Comparison of ENCODE assay signal across 18 cellular contexts in genomic region chr14:89258728-89259273, GRCh38.
DNase-seq lines count a peak whose midpoint lies in the region; ATAC-seq and TF ChIP-seq lines count a peak whose summit lies in the region.
"Had no signal": no experiment of that assay in that cellular context is flagged by ENCODE, and none has a peak within 500 bp of the region (broad histone marks: within the 10 kb centered on the region; RNA-seq: fewer than 3 reads in every experiment).

No MANE protein-coding gene starts in this region.

- H3K27ac Mint-ChIP-seq in activated T-cell treated with anti-CD3 and anti-CD28 coated beads, Interleukin-2, amount 50 U/mL, for 72 hours: peak overlapping the region; percentile 19
- H3K27ac Mint-ChIP-seq in IgD-negative memory B cell: peak overlapping the region in 2 of 3 donors; percentile 45 to 53
- peak overlapping the region in 7 of 10 donors; percentile 5 to 56 (median 33) for H3K27ac Mint-ChIP-seq in naive thymus-derived CD8-positive, alpha-beta T cell
- H3K27ac Mint-ChIP-seq: T-helper 1 cell treated with Interleukin-12 subunit alpha and Interleukin-12 subunit beta and Interleukin-4 antibody, amounts not matched to agents 30 μg/mL and 1 μg/mL, for 36 hours had no signal

- peak in 1 of 2 donors; percentile 33 for ATAC-seq in activated T-cell treated with anti-CD3 and anti-CD28 coated beads, Interleukin-2, amount 50 U/mL, for 72 hours (replicated peaks in 1 of 2)
- ATAC-seq in GM21381 (IDR thresholded peaks at IDR 0.05; ENCODE audit: unreplicated experiment): peak; percentile 60
- no peak for ATAC-seq in naive thymus-derived CD8-positive, alpha-beta T cell
- ATAC-seq in HG02623 (IDR thresholded peaks at IDR 0.05; ENCODE audit: unreplicated experiment): no peak
- ATAC-seq in gastrocnemius medialis: no peak
- ATAC-seq: foreskin keratinocyte, left ventricle myocardium superior had no signal

- no peaks in the 10 kb centered on the region for H3K9me3 ChIP-seq in gastrocnemius medialis
- H3K9me3 ChIP-seq: prostate gland had no signal

- no peaks in the 10 kb centered on the region for H3K36me3 ChIP-seq in gastrocnemius medialis
- H3K36me3 ChIP-seq: prostate gland had no signal

- intact Hi-C loops in gastrocnemius medialis (cut with DNase I; ENCODE audit: low total_unique reads): loop anchor here (10.0 kb wide), 1 partner anchor 214 kb away; no protein-coding TSS in a partner anchor

- TF ChIP-seq POLR2A in gastrocnemius medialis (IDR thresholded peaks at IDR 0.05): no peak

- H3K4me3 ChIP-seq in gastrocnemius medialis: no peak overlapping the region
- H3K4me3 ChIP-seq: prostate gland had no signal

- H3K4me3 Mint-ChIP-seq in activated T-cell treated with anti-CD3 and anti-CD28 coated beads, Interleukin-2, amount 50 U/mL, for 72 hours: no peak overlapping the region
- no peak overlapping the region for H3K4me3 Mint-ChIP-seq in IgD-negative memory B cell
- no peak overlapping the region for H3K4me3 Mint-ChIP-seq in naive thymus-derived CD8-positive, alpha-beta T cell
- H3K4me3 Mint-ChIP-seq: T-helper 1 cell treated with Interleukin-12 subunit alpha and Interleukin-12 subunit beta and Interleukin-4 antibody, amounts not matched to agents 30 μg/mL and 1 μg/mL, for 36 hours had no signal

- DNase-seq in activated T-cell treated with anti-CD3 and anti-CD28 coated beads, Interleukin-2, amount 50 U/mL, for 72 hours: no peak
- no peak for DNase-seq in activated T-cell treated with anti-CD3 and anti-CD28 coated beads for 4 hours
- no peak for DNase-seq in naive thymus-derived CD8-positive, alpha-beta T cell
- DNase-seq in HCEC 1CT: no peak
- no peak for DNase-seq in gastrocnemius medialis
- DNase-seq: activated CD4-positive, CD25-positive, alpha-beta regulatory T cell treated with anti-CD3 and anti-CD28 coated beads, Interleukin-2, amount 50 U/mL, for 72 hours; amygdala; CD8-positive, alpha-beta memory T cell; foreskin keratinocyte; left ventricle myocardium superior; NCI-H1417; Right ventricle myocardium superior; stimulated activated naive CD4-positive, alpha-beta T cell treated with Interleukin-2 at 50 U/mL for 16 hours had no signal

- peaks cover 2 to 17% of the 10 kb centered on the region in 2 donors for H3K36me3 Mint-ChIP-seq in activated T-cell treated with anti-CD3 and anti-CD28 coated beads, Interleukin-2, amount 50 U/mL, for 72 hours (ENCODE audit: insufficient read depth in 2 of 2)
- peaks cover 4% of the 10 kb centered on the region for H3K36me3 Mint-ChIP-seq in IgD-negative memory B cell
- H3K36me3 Mint-ChIP-seq in naive thymus-derived CD8-positive, alpha-beta T cell: peaks cover 0 to 25% (median 10%) of the 10 kb centered on the region in 3 donors

- no peaks in the 10 kb centered on the region for H3K27me3 Mint-ChIP-seq in activated T-cell treated with anti-CD3 and anti-CD28 coated beads, Interleukin-2, amount 50 U/mL, for 72 hours (ENCODE audit: low read depth)
- no peaks in the 10 kb centered on the region for H3K27me3 Mint-ChIP-seq in IgD-negative memory B cell
- no peaks in the 10 kb centered on the region for H3K27me3 Mint-ChIP-seq in naive thymus-derived CD8-positive, alpha-beta T cell
- H3K27me3 Mint-ChIP-seq: CD8-positive, alpha-beta memory T cell had no signal

- in situ Hi-C loops in gastrocnemius medialis (cut with MboI; ENCODE audit: low sequenced_read_pairs in 4 of 4): no loop called here

- H3K9me3 Mint-ChIP-seq in activated T-cell treated with anti-CD3 and anti-CD28 coated beads, Interleukin-2, amount 50 U/mL, for 72 hours: no peaks in the 10 kb centered on the region
- H3K9me3 Mint-ChIP-seq in IgD-negative memory B cell: no peaks in the 10 kb centered on the region
- peaks cover 0 to 2% (median 0%) of the 10 kb centered on the region in 9 donors for H3K9me3 Mint-ChIP-seq in naive thymus-derived CD8-positive, alpha-beta T cell
- H3K9me3 Mint-ChIP-seq: CD8-positive, alpha-beta memory T cell; T-helper 1 cell treated with Interleukin-12 subunit alpha and Interleukin-12 subunit beta and Interleukin-4 antibody, amounts not matched to agents 30 μg/mL and 1 μg/mL, for 36 hours had no signal

- H3K27me3 ChIP-seq in gastrocnemius medialis: no peaks in the 10 kb centered on the region
- H3K27me3 ChIP-seq: foreskin keratinocyte had no signal

- POLR2A ChIA-PET in naive thymus-derived CD8-positive, alpha-beta T cell (lab: Charles Lee): no interaction called here

- H3K27ac ChIP-seq in gastrocnemius medialis: no peak overlapping the region
- H3K27ac ChIP-seq: foreskin keratinocyte, prostate gland had no signal

- H3K4me1 ChIP-seq in gastrocnemius medialis: peaks cover 30 to 35% of the 10 kb centered on the region in 2 donors
- H3K4me1 ChIP-seq: foreskin keratinocyte, prostate gland had no signal

- peaks cover 28% of the 10 kb centered on the region for H3K4me1 Mint-ChIP-seq in activated T-cell treated with anti-CD3 and anti-CD28 coated beads, Interleukin-2, amount 50 U/mL, for 72 hours (ENCODE audit: low read depth)
- H3K4me1 Mint-ChIP-seq in IgD-negative memory B cell: peaks cover 9 to 17% (median 12%) of the 10 kb centered on the region in 3 donors
- peaks cover 24 to 59% (median 47%) of the 10 kb centered on the region in 4 donors for H3K4me1 Mint-ChIP-seq in naive thymus-derived CD8-positive, alpha-beta T cell

- no peak for TF ChIP-seq CTCF in gastrocnemius medialis (IDR thresholded peaks at IDR 0.05 in 4 of 5, conservative IDR thresholded peaks at IDR 0.05 in 1 of 5)
